In genomic region chr4:141375855-141376254, GRCh38 we compare ENCODE assay signal across 11 cellular contexts.
DNase-seq lines count a peak whose midpoint lies in the region; ATAC-seq, FAIRE-seq and TF ChIP-seq lines count a peak whose summit lies in the region.
"Had no signal": no experiment of that assay in that cellular context is flagged by ENCODE, and none has a peak within 500 bp of the region (broad histone marks: within the 10 kb centered on the region; RNA-seq: fewer than 3 reads in every experiment).

No MANE protein-coding gene starts in this region.

- TF ChIP-seq CTCF in RWPE2 (IDR thresholded peaks at IDR 0.05; ENCODE audit: poor library complexity, severe bottlenecking) (peak; percentile 91), fibroblast of villous mesenchyme (IDR thresholded peaks at IDR 0.05; ENCODE audit: insufficient read depth, low read depth, low read length) (peak; percentile 58)

- peak; percentile 100 for ATAC-seq in RWPE2 (ENCODE audit: low read depth)
- ATAC-seq in GM18870 (IDR thresholded peaks at IDR 0.05; ENCODE audit: unreplicated experiment): no peak

- no peak overlapping the region for H3K27ac ChIP-seq in RWPE2 (ENCODE audit: poor library complexity, severe bottlenecking)

- FAIRE-seq in urothelium cell line (lab: Jason Lieb, UNC): no peak
- FAIRE-seq: islet of Langerhans had no signal

- no peaks in the 10 kb centered on the region for H3K9me3 ChIP-seq in RWPE2 (ENCODE audit: severe bottlenecking)

- H3K4me3 ChIP-seq in RWPE2 (ENCODE audit: severe bottlenecking) (no peak overlapping the region), fibroblast of villous mesenchyme (ENCODE audit: low read depth, low read length) (no peak overlapping the region)

- H3K36me3 ChIP-seq in RWPE2 (ENCODE audit: low read depth): no peaks in the 10 kb centered on the region

- H3K4me1 ChIP-seq in RWPE2 (ENCODE audit: insufficient read depth, poor library complexity, severe bottlenecking): peaks cover 7% of the 10 kb centered on the region

- DNase-seq in NCI-H345 (lab: John Stamatoyannopoulos, UW): peak; percentile 61
- DNase-seq in NCI-H345 treated with DMSO at 0.1 percent for 48 hours (lab: John Stamatoyannopoulos, UW; ENCODE audit: unreplicated experiment): no peak
- DNase-seq in RWPE2 (ENCODE audit: low spot score): peak; percentile 69
- peak; percentile 74 for DNase-seq in fibroblast of villous mesenchyme (ENCODE audit: low read depth)
- peak; percentile 89 for DNase-seq in urothelium cell line (ENCODE audit: low spot score)
- no peak for DNase-seq in stimulated activated naive CD4-positive, alpha-beta T cell (lab: John Stamatoyannopoulos, UW)
- no peak for DNase-seq in stimulated activated CD4-positive, alpha-beta T cell treated with anti-CD3 and anti-CD28 coated beads, Interleukin-4, amount 100 ng/mL, for 4 hours
- DNase-seq: activated effector memory CD4-positive, alpha-beta T cell treated with anti-CD3 and anti-CD28 coated beads, Interleukin-2, amount 50 U/mL, for 16 hours; NCI-H2081 treated with DMSO at 0.1 percent for 48 hours had no signal

- H3K27me3 ChIP-seq in RWPE2 (ENCODE audit: insufficient read depth, poor library complexity, severe bottlenecking): no peaks in the 10 kb centered on the region

Comparison
In these comparisons a context has a peak if more than half of its experiments do, and no peak if none do; other contexts are left out.
1. DNase-seq: peak in NCI-H345 (single experiment), RWPE2 (single experiment), fibroblast of villous mesenchyme (single experiment) and urothelium cell line (single experiment); none in NCI-H345 treated with DMSO at 0.1 percent for 48 hours (single experiment), stimulated activated naive CD4-positive, alpha-beta T cell (0 of 6) and stimulated activated CD4-positive, alpha-beta T cell treated with anti-CD3 and anti-CD28 coated beads, Interleukin-4, amount 100 ng/mL, for 4 hours (0 of 2).